2 cellular contexts compared by ENCODE assay signal in the genomic region with DNA sequence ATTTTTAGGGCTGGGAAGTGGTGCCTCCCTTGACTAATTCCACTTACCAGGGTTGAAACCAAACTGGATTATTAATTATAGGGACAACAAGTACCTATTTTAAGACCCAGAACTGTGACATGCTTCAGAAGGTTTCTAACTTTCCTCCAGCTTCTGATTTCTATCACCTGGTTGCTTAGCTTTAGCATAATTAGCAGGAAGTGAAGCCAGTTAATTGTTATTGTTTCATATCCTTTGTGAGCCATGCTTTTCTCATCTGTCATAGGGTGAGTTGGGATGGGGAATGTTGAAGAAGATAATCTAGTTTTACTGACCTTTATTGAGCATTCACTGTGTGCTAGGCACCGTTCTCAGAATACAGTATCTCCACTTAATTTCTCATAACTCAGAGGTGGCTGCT.
TF ChIP-seq lines count a peak whose summit lies in the region.

No MANE protein-coding gene starts in this region.

TF ChIP-seq in A549, 52 proteins besides CTCF, POLR2A, EP300 and RAD21 (continued from another document):
- no peak for TF ChIP-seq KDM5A (IDR thresholded peaks at IDR 0.05)
- TF ChIP-seq TFCP2L1 (CRISPR knock-in tag; IDR thresholded peaks at IDR 0.05): no peak
- TF ChIP-seq, protein P1, sequence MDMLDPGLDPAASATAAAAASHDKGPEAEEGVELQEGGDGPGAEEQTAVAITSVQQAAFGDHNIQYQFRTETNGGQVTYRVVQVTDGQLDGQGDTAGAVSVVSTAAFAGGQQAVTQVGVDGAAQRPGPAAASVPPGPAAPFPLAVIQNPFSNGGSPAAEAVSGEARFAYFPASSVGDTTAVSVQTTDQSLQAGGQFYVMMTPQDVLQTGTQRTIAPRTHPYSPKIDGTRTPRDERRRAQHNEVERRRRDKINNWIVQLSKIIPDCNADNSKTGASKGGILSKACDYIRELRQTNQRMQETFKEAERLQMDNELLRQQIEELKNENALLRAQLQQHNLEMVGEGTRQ (IDR thresholded peaks at IDR 0.05): no peak
- TF ChIP-seq NPAS2 (CRISPR knock-in tag; IDR thresholded peaks at IDR 0.05; ENCODE audit: borderline replicate concordance): no peak
- no peak for TF ChIP-seq RNF2 (IDR thresholded peaks at IDR 0.05; ENCODE audit: borderline replicate concordance, low read depth)
TF ChIP-seq in A549: peak in this region for 0.

TF ChIP-seq in HCT116, 20 proteins besides CTCF, POLR2A, EP300 and RAD21 (continued from another document):
- no peak for TF ChIP-seq ZBTB33 (IDR thresholded peaks at IDR 0.05; ENCODE audit: extremely low read depth, insufficient replicate concordance, low read length)
- TF ChIP-seq ZNF274 (IDR thresholded peaks at IDR 0.05; ENCODE audit: low read depth, low read length): no peak
- no peak for TF ChIP-seq TCF7L2 (IDR thresholded peaks at IDR 0.05; ENCODE audit: borderline replicate concordance, extremely low read depth, insufficient read depth, insufficient read length)
- no peak for TF ChIP-seq EZH2 (IDR thresholded peaks at IDR 0.05)
- no peak for TF ChIP-seq POLR2AphosphoS5 (IDR thresholded peaks at IDR 0.05; ENCODE audit: low read depth, low read length)
- no peak for TF ChIP-seq SIN3A (IDR thresholded peaks at IDR 0.05; ENCODE audit: low read depth)
- TF ChIP-seq CEBPB (IDR thresholded peaks at IDR 0.05; ENCODE audit: low read depth): no peak
- TF ChIP-seq ELF1 (IDR thresholded peaks at IDR 0.05; ENCODE audit: borderline replicate concordance, low read depth): no peak
- TF ChIP-seq, protein P2, sequence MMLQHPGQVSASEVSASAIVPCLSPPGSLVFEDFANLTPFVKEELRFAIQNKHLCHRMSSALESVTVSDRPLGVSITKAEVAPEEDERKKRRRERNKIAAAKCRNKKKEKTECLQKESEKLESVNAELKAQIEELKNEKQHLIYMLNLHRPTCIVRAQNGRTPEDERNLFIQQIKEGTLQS (IDR thresholded peaks at IDR 0.05): no peak
- TF ChIP-seq SP1 (IDR thresholded peaks at IDR 0.05; ENCODE audit: low read depth): no peak
- no peak for TF ChIP-seq EGR1 (IDR thresholded peaks at IDR 0.05; ENCODE audit: low read depth)
- TF ChIP-seq FOSL1 (IDR thresholded peaks at IDR 0.05; ENCODE audit: low read depth): no peak
- TF ChIP-seq CBX3 (IDR thresholded peaks at IDR 0.05; ENCODE audit: low read depth): no peak
- TF ChIP-seq JUND (IDR thresholded peaks at IDR 0.05): no peak
- TF ChIP-seq, protein P3, sequence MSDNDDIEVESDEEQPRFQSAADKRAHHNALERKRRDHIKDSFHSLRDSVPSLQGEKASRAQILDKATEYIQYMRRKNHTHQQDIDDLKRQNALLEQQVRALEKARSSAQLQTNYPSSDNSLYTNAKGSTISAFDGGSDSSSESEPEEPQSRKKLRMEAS (IDR thresholded peaks at IDR 0.05): no peak
- TF ChIP-seq ZFX (IDR thresholded peaks at IDR 0.05): no peak
TF ChIP-seq in HCT116: peak in this region for 0.
